Comparison of ENCODE assay signal across 2 cellular contexts in genomic region chr14:104387385-104388010, GRCh38.
TF ChIP-seq lines count a peak whose summit lies in the region.

No MANE protein-coding gene starts in this region.

TF ChIP-seq in H1, 55 proteins besides CTCF, POLR2A, EP300 and RAD21 (continued from another document):
- TF ChIP-seq CEBPB (IDR thresholded peaks at IDR 0.05; ENCODE audit: low read depth, low read length) = no peak
- TF ChIP-seq RNF2 (IDR thresholded peaks at IDR 0.05; ENCODE audit: borderline replicate concordance, low read depth, low read length, missing control alignments, poor library complexity, severe bottlenecking) = no peak
- TF ChIP-seq ATF3 (IDR thresholded peaks at IDR 0.05; ENCODE audit: insufficient read depth, low read depth, low read length) = no peak
- no peak for TF ChIP-seq BACH1 (IDR thresholded peaks at IDR 0.05; ENCODE audit: low read length)
- TF ChIP-seq SRF (IDR thresholded peaks at IDR 0.05; ENCODE audit: low read depth, low read length) = no peak
- no peak for TF ChIP-seq JUN (IDR thresholded peaks at IDR 0.05; ENCODE audit: low read depth, low read length)
- no peak for TF ChIP-seq EZH2 (IDR thresholded peaks at IDR 0.05; ENCODE audit: low read depth, low read length, severe bottlenecking)
- no peak for TF ChIP-seq NRF1 (IDR thresholded peaks at IDR 0.05; ENCODE audit: low read depth, low read length)
- TF ChIP-seq TAF7 (optimal IDR thresholded peaks at IDR 0.05; ENCODE audit: borderline replicate concordance, low read depth, low read length) = no peak
- TF ChIP-seq SP1 (IDR thresholded peaks at IDR 0.05; ENCODE audit: low read depth, low read length) = no peak
- no peak for TF ChIP-seq HDAC6 (IDR thresholded peaks at IDR 0.05; ENCODE audit: low read depth, low read length)

TF ChIP-seq in HEK293T, 16 proteins besides CTCF, POLR2A, EP300 and RAD21 (continued from another document):
- TF ChIP-seq, protein P1, sequence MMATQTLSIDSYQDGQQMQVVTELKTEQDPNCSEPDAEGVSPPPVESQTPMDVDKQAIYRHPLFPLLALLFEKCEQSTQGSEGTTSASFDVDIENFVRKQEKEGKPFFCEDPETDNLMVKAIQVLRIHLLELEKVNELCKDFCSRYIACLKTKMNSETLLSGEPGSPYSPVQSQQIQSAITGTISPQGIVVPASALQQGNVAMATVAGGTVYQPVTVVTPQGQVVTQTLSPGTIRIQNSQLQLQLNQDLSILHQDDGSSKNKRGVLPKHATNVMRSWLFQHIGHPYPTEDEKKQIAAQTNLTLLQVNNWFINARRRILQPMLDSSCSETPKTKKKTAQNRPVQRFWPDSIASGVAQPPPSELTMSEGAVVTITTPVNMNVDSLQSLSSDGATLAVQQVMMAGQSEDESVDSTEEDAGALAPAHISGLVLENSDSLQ (IDR thresholded peaks at IDR 0.05) = no peak
- TF ChIP-seq BHLHE40 (IDR thresholded peaks at IDR 0.05; ENCODE audit: borderline replicate concordance) = no peak
- no peak for TF ChIP-seq TARDBP (IDR thresholded peaks at IDR 0.05)
